ENCODE assay signal across 2 cellular contexts in the genomic region with DNA sequence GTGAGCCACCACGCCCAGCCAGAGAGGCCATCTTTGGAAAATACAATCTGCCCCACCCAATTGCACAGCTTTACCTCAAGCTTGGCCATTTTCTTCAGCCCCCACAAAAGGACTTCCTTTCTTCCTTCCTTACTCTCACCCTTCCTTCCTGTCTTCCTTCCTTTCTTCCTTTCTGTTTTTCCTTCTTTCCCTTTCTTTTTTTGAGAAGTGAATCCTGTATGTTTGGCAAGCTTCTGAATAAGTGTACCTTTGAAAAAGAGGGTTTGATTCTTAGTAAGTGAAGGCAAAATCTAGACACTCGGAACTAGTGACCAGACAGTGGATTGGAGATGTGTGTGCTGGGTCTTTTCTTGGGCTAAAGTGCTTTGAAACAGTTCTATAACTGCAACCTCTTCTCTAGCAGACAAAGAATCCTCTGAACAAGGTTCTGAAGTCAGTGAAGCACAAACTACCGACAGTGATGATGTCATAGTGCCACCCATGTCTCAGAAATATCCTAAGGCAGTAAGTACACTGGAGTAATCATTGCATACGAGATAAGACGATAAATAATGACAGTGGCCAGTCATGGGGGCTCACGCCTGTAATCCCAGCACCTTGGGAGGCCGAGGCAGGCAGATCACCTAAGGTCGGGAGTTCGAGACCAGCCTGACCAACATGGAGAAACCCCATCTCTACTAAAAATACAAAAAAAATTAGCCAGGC.
TF ChIP-seq lines count a peak whose summit lies in the region.

No MANE protein-coding gene starts in this region.

TF ChIP-seq in HEK293, 187 proteins besides CTCF, POLR2A, EP300 and RAD21 (continues in another document):
- no peak for TF ChIP-seq ZFP41 (tag by site-specific recombination; IDR thresholded peaks at IDR 0.05; ENCODE audit: borderline replicate concordance)
- TF ChIP-seq WT1 (tag by site-specific recombination; IDR thresholded peaks at IDR 0.05), result no peak
- TF ChIP-seq ZNF366 (tag by site-specific recombination; conservative IDR thresholded peaks at IDR 0.05), result peak; percentile 71
- TF ChIP-seq ZIC2 (tag by site-specific recombination; IDR thresholded peaks at IDR 0.05), result 0 out of 2 replicates have a peak, but pooled peaks have one; percentile 23
- peak; percentile 32; the same call in 1 of the 2 replicates for TF ChIP-seq PATZ1 (tag by site-specific recombination; IDR thresholded peaks at IDR 0.05)
- TF ChIP-seq, protein P1, sequence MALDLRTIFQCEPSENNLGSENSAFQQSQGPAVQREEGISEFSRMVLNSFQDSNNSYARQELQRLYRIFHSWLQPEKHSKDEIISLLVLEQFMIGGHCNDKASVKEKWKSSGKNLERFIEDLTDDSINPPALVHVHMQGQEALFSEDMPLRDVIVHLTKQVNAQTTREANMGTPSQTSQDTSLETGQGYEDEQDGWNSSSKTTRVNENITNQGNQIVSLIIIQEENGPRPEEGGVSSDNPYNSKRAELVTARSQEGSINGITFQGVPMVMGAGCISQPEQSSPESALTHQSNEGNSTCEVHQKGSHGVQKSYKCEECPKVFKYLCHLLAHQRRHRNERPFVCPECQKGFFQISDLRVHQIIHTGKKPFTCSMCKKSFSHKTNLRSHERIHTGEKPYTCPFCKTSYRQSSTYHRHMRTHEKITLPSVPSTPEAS (tag by site-specific recombination; IDR thresholded peaks at IDR 0.05), result no peak
- TF ChIP-seq ZNF830 (tag by site-specific recombination; IDR thresholded peaks at IDR 0.05; ENCODE audit: low read depth), result no peak
- TF ChIP-seq, protein P2, sequence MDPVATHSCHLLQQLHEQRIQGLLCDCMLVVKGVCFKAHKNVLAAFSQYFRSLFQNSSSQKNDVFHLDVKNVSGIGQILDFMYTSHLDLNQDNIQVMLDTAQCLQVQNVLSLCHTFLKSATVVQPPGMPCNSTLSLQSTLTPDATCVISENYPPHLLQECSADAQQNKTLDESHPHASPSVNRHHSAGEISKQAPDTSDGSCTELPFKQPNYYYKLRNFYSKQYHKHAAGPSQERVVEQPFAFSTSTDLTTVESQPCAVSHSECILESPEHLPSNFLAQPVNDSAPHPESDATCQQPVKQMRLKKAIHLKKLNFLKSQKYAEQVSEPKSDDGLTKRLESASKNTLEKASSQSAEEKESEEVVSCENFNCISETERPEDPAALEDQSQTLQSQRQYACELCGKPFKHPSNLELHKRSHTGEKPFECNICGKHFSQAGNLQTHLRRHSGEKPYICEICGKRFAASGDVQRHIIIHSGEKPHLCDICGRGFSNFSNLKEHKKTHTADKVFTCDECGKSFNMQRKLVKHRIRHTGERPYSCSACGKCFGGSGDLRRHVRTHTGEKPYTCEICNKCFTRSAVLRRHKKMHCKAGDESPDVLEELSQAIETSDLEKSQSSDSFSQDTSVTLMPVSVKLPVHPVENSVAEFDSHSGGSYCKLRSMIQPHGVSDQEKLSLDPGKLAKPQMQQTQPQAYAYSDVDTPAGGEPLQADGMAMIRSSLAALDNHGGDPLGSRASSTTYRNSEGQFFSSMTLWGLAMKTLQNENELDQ (tag by site-specific recombination; IDR thresholded peaks at IDR 0.05; ENCODE audit: low read depth), result no peak
- peak; percentile 87 for TF ChIP-seq ZNF629 (tag by site-specific recombination; IDR thresholded peaks at IDR 0.05)
- no peak for TF ChIP-seq AEBP2 (tag by site-specific recombination; IDR thresholded peaks at IDR 0.05; ENCODE audit: borderline replicate concordance)
- no peak for TF ChIP-seq ZFHX2 (tag by site-specific recombination; conservative IDR thresholded peaks at IDR 0.05)
- no peak for TF ChIP-seq ZNF843 (tag by site-specific recombination; IDR thresholded peaks at IDR 0.05)
- TF ChIP-seq ZNF223 (tag by site-specific recombination; IDR thresholded peaks at IDR 0.05), result no peak
- TF ChIP-seq, protein P3, sequence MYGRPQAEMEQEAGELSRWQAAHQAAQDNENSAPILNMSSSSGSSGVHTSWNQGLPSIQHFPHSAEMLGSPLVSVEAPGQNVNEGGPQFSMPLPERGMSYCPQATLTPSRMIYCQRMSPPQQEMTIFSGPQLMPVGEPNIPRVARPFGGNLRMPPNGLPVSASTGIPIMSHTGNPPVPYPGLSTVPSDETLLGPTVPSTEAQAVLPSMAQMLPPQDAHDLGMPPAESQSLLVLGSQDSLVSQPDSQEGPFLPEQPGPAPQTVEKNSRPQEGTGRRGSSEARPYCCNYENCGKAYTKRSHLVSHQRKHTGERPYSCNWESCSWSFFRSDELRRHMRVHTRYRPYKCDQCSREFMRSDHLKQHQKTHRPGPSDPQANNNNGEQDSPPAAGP (tag by site-specific recombination; IDR thresholded peaks at IDR 0.05), result no peak
- TF ChIP-seq, protein P4, sequence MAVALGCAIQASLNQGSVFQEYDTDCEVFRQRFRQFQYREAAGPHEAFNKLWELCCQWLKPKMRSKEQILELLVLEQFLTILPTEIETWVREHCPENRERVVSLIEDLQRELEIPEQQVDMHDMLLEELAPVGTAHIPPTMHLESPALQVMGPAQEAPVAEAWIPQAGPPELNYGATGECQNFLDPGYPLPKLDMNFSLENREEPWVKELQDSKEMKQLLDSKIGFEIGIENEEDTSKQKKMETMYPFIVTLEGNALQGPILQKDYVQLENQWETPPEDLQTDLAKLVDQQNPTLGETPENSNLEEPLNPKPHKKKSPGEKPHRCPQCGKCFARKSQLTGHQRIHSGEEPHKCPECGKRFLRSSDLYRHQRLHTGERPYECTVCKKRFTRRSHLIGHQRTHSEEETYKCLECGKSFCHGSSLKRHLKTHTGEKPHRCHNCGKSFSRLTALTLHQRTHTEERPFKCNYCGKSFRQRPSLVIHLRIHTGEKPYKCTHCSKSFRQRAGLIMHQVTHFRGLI (tag by site-specific recombination; IDR thresholded peaks at IDR 0.05), result no peak
- no peak for TF ChIP-seq TCF7L2 (IDR thresholded peaks at IDR 0.05; ENCODE audit: borderline replicate concordance, low read depth, low read length)

TF ChIP-seq in GM12878, 131 proteins besides CTCF, POLR2A, EP300 and RAD21:
- TF ChIP-seq ATF7 (IDR thresholded peaks at IDR 0.05; ENCODE audit: low read depth) (peak; percentile 28; the same call in 1 of the 2 replicates), TARDBP (IDR thresholded peaks at IDR 0.05; ENCODE audit: borderline replicate concordance) (no peak)
